ENCODE assay signal across 9 cellular contexts in the genomic region with DNA sequence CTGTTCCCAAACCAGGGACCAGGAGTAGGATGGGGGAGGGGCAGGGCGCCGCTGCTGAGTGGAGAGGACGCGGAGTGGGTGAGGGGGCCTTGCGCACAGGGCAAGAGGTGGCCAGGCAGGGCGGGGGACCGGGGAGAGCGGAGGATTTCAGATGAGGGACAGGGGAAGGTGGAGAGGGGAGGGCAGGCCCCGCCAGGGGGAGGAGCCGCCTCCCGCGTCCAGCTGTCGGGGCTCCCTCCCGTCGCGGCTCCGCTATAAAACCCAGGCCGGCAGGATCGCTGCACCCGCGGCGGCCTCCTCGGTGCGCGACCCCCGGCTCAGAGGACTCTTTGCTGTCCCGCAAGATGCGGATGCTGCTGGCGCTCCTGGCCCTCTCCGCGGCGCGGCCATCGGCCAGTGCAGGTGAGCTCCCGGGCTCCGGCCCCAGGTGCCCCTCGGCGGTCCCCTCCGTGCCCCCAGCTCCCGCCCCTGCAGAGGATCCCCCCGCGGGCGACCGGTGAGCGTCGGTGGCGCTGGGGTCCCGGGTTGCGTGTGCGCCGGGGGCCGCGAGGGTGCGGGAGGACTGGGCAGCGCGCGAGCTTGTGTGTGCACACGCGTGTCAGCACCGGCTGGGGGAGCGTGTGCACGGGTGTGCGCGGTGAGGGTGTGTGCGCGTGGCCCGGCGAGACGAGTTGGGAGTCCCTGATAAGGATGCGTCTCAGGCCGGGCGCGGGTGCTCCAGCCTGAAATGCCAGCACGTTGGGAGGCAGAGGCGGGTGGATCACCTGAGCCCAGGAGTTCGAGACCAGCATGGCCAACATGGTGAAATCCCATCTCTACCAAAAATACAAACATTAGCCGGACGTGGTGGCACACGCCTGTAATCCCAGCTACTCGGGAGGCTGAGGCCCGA. TPM values are rescaled to one million over a fixed set of nuclear protein-coding genes. Genes with fewer than 3 reads are reported as not detected.
DNase-seq lines count a peak whose midpoint lies in the region; ATAC-seq and TF ChIP-seq lines count a peak whose summit lies in the region.
"Had no signal": no experiment of that assay in that cellular context is flagged by ENCODE, and none has a peak within 500 bp of the region (broad histone marks: within the 10 kb centered on the region; RNA-seq: fewer than 3 reads in every experiment).

A gene (plus strand): TSS at position 283 of the 892 bp plus-strand sequence. CDS start 62 bp downstream, at position 345.

- H3K9ac ChIP-seq in neuronal stem cell (ENCODE audit: low read depth, low read length, poor library complexity) = peak within 1 kb of the TSS; percentile 78

- no peak within 1 kb of the TSS for H3K14ac ChIP-seq in neuronal stem cell (ENCODE audit: low read length)

- 6% methylated on average over 22 of the region's 81 CpGs for WGBS in esophagus muscularis mucosa
- no CpG with 5 or more reads among the region's 81 CpGs for WGBS in neuronal stem cell (ENCODE audit: extremely low coverage in 2 of 2, insufficient read length in 2 of 2, insufficient replicate concordance in 1 of 2), 2 donors

- no peak within 1 kb of the TSS for H3K4me3 ChIP-seq in DOHH2 (ENCODE audit: low read length)
- H3K4me3 ChIP-seq in esophagus muscularis mucosa = peak within 1 kb of the TSS; percentile 35 to 46 (median 41)
- H3K4me3 ChIP-seq in neuronal stem cell (ENCODE audit: low read length in 2 of 2) = peak within 1 kb of the TSS in 1 of 2 donors; percentile 87

- H3K4me2 ChIP-seq in DOHH2 (ENCODE audit: low read length) = peak within 1 kb of the TSS; percentile 41
- H3K4me2 ChIP-seq in neuronal stem cell (ENCODE audit: insufficient read depth, low read length, poor library complexity, severe bottlenecking) = peak within 1 kb of the TSS; percentile 65

- H2BK120ac ChIP-seq in neuronal stem cell (ENCODE audit: low read depth, low read length) = peak within 1 kb of the TSS; percentile 39

- intact Hi-C loops in esophagus muscularis mucosa (cut with DNase I) = no loop called here

- H4K91ac ChIP-seq in neuronal stem cell (ENCODE audit: low read depth, low read length, poor library complexity) = peak within 1 kb of the TSS; percentile 90

- H2AFZ ChIP-seq in neuronal stem cell (ENCODE audit: low read length) = peak within 1 kb of the TSS; percentile 79

- no peak for TF ChIP-seq POLR2A in esophagus muscularis mucosa (IDR thresholded peaks at IDR 0.05; ENCODE audit: low read depth)

- TF ChIP-seq CTCF in DOHH2 (IDR thresholded peaks at IDR 0.05; ENCODE audit: low read depth, low read length, poor library complexity, severe bottlenecking) = no peak
- TF ChIP-seq CTCF in esophagus muscularis mucosa (IDR thresholded peaks at IDR 0.05) = no peak

- no peaks in the 10 kb centered on the region for H4K20me1 ChIP-seq in DOHH2 (ENCODE audit: control insufficient read depth, insufficient read depth, low read depth, low read length)

- no peak for TF ChIP-seq EP300 in esophagus muscularis mucosa (IDR thresholded peaks at IDR 0.05)

- H2BK12ac ChIP-seq in neuronal stem cell (ENCODE audit: low read length) = peak within 1 kb of the TSS; percentile 91

- H3K79me1 ChIP-seq in neuronal stem cell (ENCODE audit: low read depth, low read length) = peaks cover 6% of the 10 kb centered on the region

- no peaks in the 10 kb centered on the region for H3K36me3 ChIP-seq in DOHH2 (ENCODE audit: control insufficient read depth, low read length)
- H3K36me3 ChIP-seq in esophagus muscularis mucosa = no peaks in the 10 kb centered on the region
- H3K36me3 ChIP-seq in neuronal stem cell (replicated peaks in 1 of 2; ENCODE audit: control insufficient read depth in 2 of 2, insufficient read depth in 2 of 2, low read length in 2 of 2) = no peaks in the 10 kb centered on the region

- H3K18ac ChIP-seq in neuronal stem cell (ENCODE audit: low read length) = peak within 1 kb of the TSS; percentile 93

- no peak within 1 kb of the TSS for H3K27ac ChIP-seq in DOHH2 (ENCODE audit: low read depth, low read length)
- no peak within 1 kb of the TSS for H3K27ac ChIP-seq in esophagus muscularis mucosa (replicated peaks in 1 of 4)
- H3K27ac ChIP-seq in neuronal stem cell (replicated peaks; ENCODE audit: low read length) = no peak within 1 kb of the TSS

- H2AK5ac ChIP-seq in neuronal stem cell (ENCODE audit: low read depth, low read length) = peak within 1 kb of the TSS; percentile 65

- H3F3A ChIP-seq in DOHH2 (ENCODE audit: control insufficient read depth, insufficient read depth) = no peaks in the 10 kb centered on the region

- no peak within 1 kb of the TSS for H3K4ac ChIP-seq in neuronal stem cell (ENCODE audit: low read length)

- H3K4me1 ChIP-seq in DOHH2 (ENCODE audit: control insufficient read depth, low read length) = peaks cover 11% of the 10 kb centered on the region
- peaks cover 26 to 34% (median 29%) of the 10 kb centered on the region in 4 donors for H3K4me1 ChIP-seq in esophagus muscularis mucosa
- H3K4me1 ChIP-seq in neuronal stem cell (ENCODE audit: control insufficient read depth in 2 of 2, insufficient read depth in 1 of 2, low read depth in 1 of 2, low read length in 2 of 2) = peaks cover 23 to 34% of the 10 kb centered on the region in 2 donors

- H2BK15ac ChIP-seq in neuronal stem cell (ENCODE audit: low read length) = peak within 1 kb of the TSS; percentile 35

- no peaks in the 10 kb centered on the region for H3K9me3 ChIP-seq in DOHH2 (ENCODE audit: control insufficient read depth, insufficient read depth, low read length)
- H3K9me3 ChIP-seq in esophagus muscularis mucosa = no peaks in the 10 kb centered on the region
- H3K9me3 ChIP-seq in neuronal stem cell (replicated peaks in 1 of 2; ENCODE audit: control insufficient read depth in 2 of 2, insufficient read depth in 1 of 2, low read depth in 1 of 2, low read length in 2 of 2) = no peaks in the 10 kb centered on the region

- no peaks in the 10 kb centered on the region for H3K79me2 ChIP-seq in DOHH2 (ENCODE audit: control insufficient read depth, low read length)

- H3K27me3 ChIP-seq in DOHH2 (ENCODE audit: control insufficient read depth, low read length) (peaks cover 37% of the 10 kb centered on the region), esophagus muscularis mucosa (peaks cover 0 to 97% (median 42%) of the 10 kb centered on the region in 4 donors), neuronal stem cell (ENCODE audit: control insufficient read depth in 3 of 3, insufficient read depth in 3 of 3, low read depth in 1 of 3, low read length in 3 of 3) (peaks cover 2 to 85% (median 11%) of the 10 kb centered on the region in 3 experiments)

- ATAC-seq in GM21423 (IDR thresholded peaks at IDR 0.05; ENCODE audit: unreplicated experiment) = no peak

- peak within 1 kb of the TSS; percentile 75 for H4K8ac ChIP-seq in neuronal stem cell (ENCODE audit: low read depth, low read length)

- H3K9me2 ChIP-seq in DOHH2 (replicated peaks; ENCODE audit: control insufficient read depth, low read length) = no peaks in the 10 kb centered on the region

- DNase-seq in NCI-H524 treated with DMSO at 0.1 percent for 48 hours (lab: John Stamatoyannopoulos, UW) (peak; percentile 28), esophagus muscularis mucosa (ENCODE audit: extremely low spot score) (no peak), neuronal stem cell (ENCODE audit: low spot score) (no peak), retina (no peak), SKM-1 treated with dmso at 0.1 percent for 144 hours (lab: John Stamatoyannopoulos, UW; ENCODE audit: unreplicated experiment) (no peak), nucleus accumbens (lab: John Stamatoyannopoulos, UW) (no peak)
- DNase-seq: NCI-H2029 had no signal

- H3K23ac ChIP-seq in neuronal stem cell (ENCODE audit: low read depth, low read length, poor library complexity) = peak within 1 kb of the TSS; percentile 76

- no peak within 1 kb of the TSS for H2BK5ac ChIP-seq in neuronal stem cell (ENCODE audit: low read length)

RNA-seq across cellular contexts. Expression of the gene that starts here (rescaled TPM):
- total RNA-seq in esophagus muscularis mucosa = 1 to 10 TPM; 2.1 to 8.3 (median 4.3) TPM
- 24.1 TPM for polyA plus RNA-seq in neuronal stem cell (2013, experiment 1 of 2)
- 21.4 TPM for polyA plus RNA-seq in neuronal stem cell (2013, experiment 2 of 2)
